ENCODE assay signal across 8 cellular contexts in genomic region chr19:48634424-48635262, GRCh38. TPM values are rescaled to one million over a fixed set of nuclear protein-coding genes. Genes with fewer than 3 reads are reported as not detected.
A peak's percentile ranks its signal among the peaks of the same experiment; 100 is the strongest.
DNase-seq lines count a peak whose midpoint lies in the region; TF ChIP-seq lines count a peak whose summit lies in the region.

No MANE protein-coding gene starts in this region.

- no peaks in the 10 kb centered on the region for H3K9me3 ChIP-seq in PC-9 (ENCODE audit: insufficient read depth, low read depth)

- H3K4me1 ChIP-seq in PC-9 (replicated peaks; ENCODE audit: insufficient read depth) = peaks cover 31% of the 10 kb centered on the region

- H3K27ac ChIP-seq in PC-9 (peak overlapping the region; percentile 85), epithelial cell of prostate (peak overlapping the region; percentile 91)

- peaks cover 56% of the 10 kb centered on the region for H3F3A ChIP-seq in PC-9 (ENCODE audit: insufficient read depth, low read depth)

- BruUV-seq in PC-9 (replicated peaks; lab: Mats Ljungman, UMichigan) = TSS peak; percentile 84

- H3K79me2 ChIP-seq in PC-9 (ENCODE audit: low read depth) = peaks cover 11% of the 10 kb centered on the region

- no peaks in the 10 kb centered on the region for H3K9me2 ChIP-seq in PC-9 (ENCODE audit: insufficient read depth)

- H2AFZ ChIP-seq in PC-9 = peak overlapping the region; percentile 46; the same call in 1 of the 2 replicates

- no peaks in the 10 kb centered on the region; the same call in 1 of the 2 replicates for H3K36me3 ChIP-seq in PC-9 (ENCODE audit: low read depth)

- H3K4me3 ChIP-seq in PC-9 = peak overlapping the region; percentile 74

- intact Hi-C loops in PC-9 (cut with micrococcal nuclease; ENCODE audit: unreplicated experiment) = loop anchor here (5.0 kb wide), 2 partner anchors 103 to 132 kb away; no protein-coding TSS in a partner anchor

- in situ Hi-C loops in KBM-7 (cut with MboI; ENCODE audit: low pct_unique_long_range_greater_than_20kb, low sequenced_read_pairs) = no loop called here

- CTCF ChIA-PET in PC-9 (lab: Charles Lee) = no interaction called here

- H4K20me1 ChIP-seq in PC-9 (ENCODE audit: insufficient read depth) = no peaks in the 10 kb centered on the region

- POLR2A ChIA-PET in PC-9 (lab: Charles Lee; ENCODE audit: unreplicated experiment) = interaction anchor here (0.6 kb wide), 1 partner anchor 1596 kb away, joined by 3 read pairs; no protein-coding TSS in a partner anchor

- DNase-seq in AG08395 (ENCODE audit: low spot score) (peak; percentile 89), KBM-7 (peak; percentile 97), PC-9 (peak; percentile 87 to 97), epithelial cell of prostate (ENCODE audit: low read depth, low spot score) (peak; percentile 84), mucosa of gallbladder (ENCODE audit: low spot score) (peak; percentile 97)
- DNase-seq in activated T-cell treated with anti-CD3 and anti-CD28 coated beads, Interleukin-2, amount 50 U/mL, for 1 hour = peak; percentile 92
- peak; percentile 65 to 82 for DNase-seq in stimulated activated CD8-positive, alpha-beta memory T cell treated with anti-CD3 and anti-CD28 coated beads, Interleukin-4, amount 100 ng/mL, for 1 hour (ENCODE audit: low read depth in 2 of 2, low spot score in 1 of 2)

- peak overlapping the region; percentile 83 for H3K4me2 ChIP-seq in PC-9

- TF ChIP-seq POLR2A in GM19193 (IDR thresholded peaks at IDR 0.05; ENCODE audit: extremely low read depth, insufficient read depth, insufficient read length) = peak; percentile 43

- TF ChIP-seq CTCF in PC-9 (conservative IDR thresholded peaks at IDR 0.05) = no peak

- no peaks in the 10 kb centered on the region for H3K27me3 ChIP-seq in PC-9 (ENCODE audit: insufficient read depth, low read depth)

RNA-seq across cellular contexts. Expression of gene DBP, which starts 2.5 kb away (rescaled TPM):
- total RNA-seq in PC-9 (2021) (48.2 and 48.6 TPM in 2 replicates), mucosa of gallbladder (39.9 TPM)

RNA-seq across cellular contexts. Expression of gene CA11, which starts 11.3 kb away (rescaled TPM):
- total RNA-seq in PC-9 (2021) (11.0 and 12.2 TPM in 2 replicates), mucosa of gallbladder (46.2 TPM)

RNA-seq across cellular contexts. Expression of gene SPHK2, which starts 15.3 kb away (rescaled TPM):
- 18.4 and 20.0 TPM in 2 replicates for total RNA-seq in PC-9 (2021)
- total RNA-seq in mucosa of gallbladder = 51.8 TPM

RNA-seq across cellular contexts. Expression of gene RPL18, which starts 15.7 kb away (rescaled TPM):
- total RNA-seq in PC-9 (2021) (1,618 and 1,710 TPM in 2 replicates), mucosa of gallbladder (1,057 TPM)

RNA-seq across cellular contexts. Expression of gene FAM83E, which starts 19.8 kb away (rescaled TPM):
- total RNA-seq in PC-9 (2021) (12.3 and 17.4 TPM in 2 replicates), mucosa of gallbladder (143 TPM)

Comparison
In these comparisons a context has a peak if more than half of its experiments do, and no peak if none do; other contexts are left out.
1. Peak in every context shown above with its lines: DNase-seq, H3K4me3 ChIP-seq and H3K27ac ChIP-seq.